Comparison of ENCODE assay signal across 7 cellular contexts in genomic region chr16:82639666-82640336, GRCh38.
A peak's percentile ranks its signal among the peaks of the same experiment; 100 is the strongest.
DNase-seq lines count a peak whose midpoint lies in the region.

No MANE protein-coding gene starts in this region.

- in situ Hi-C loops in HAP-1 (cut with MboI; ENCODE audit: low sequenced_read_pairs) = loop anchor here (10.0 kb wide), 1 partner anchor 375 kb away; no protein-coding TSS in a partner anchor

- peaks cover 25% of the 10 kb centered on the region for H3K4me1 ChIP-seq in HAP-1

- H3K4me3 ChIP-seq in HAP-1 = no peak overlapping the region

- no peaks in the 10 kb centered on the region for H3K9me3 ChIP-seq in HAP-1

- no peaks in the 10 kb centered on the region for H3K36me3 ChIP-seq in HAP-1 (replicated peaks)

- DNase-seq in GM03348 (ENCODE audit: low spot score) (peak; percentile 60), HAP-1 (ENCODE audit: low spot score in 2 of 2) (peak; percentile 70 to 85), NCI-H526 treated with DMSO at 0.1 percent for 48 hours (lab: John Stamatoyannopoulos, UW) (peak; percentile 2), foreskin melanocyte (peak; percentile 84), putamen (ENCODE audit: low spot score) (peak; percentile 49), NOMO-1 treated with dmso at 0.1 percent for 144 hours (lab: John Stamatoyannopoulos, UW; ENCODE audit: unreplicated experiment) (no peak)
- peak; percentile 43 for DNase-seq in activated T-cell treated with anti-CD3 and anti-CD28 coated beads, Interleukin-2, amount 50 U/mL, for 1 hour

- no peaks in the 10 kb centered on the region for H3K27me3 ChIP-seq in HAP-1 (ENCODE audit: low read depth)
